5 cellular contexts compared by ENCODE assay signal in genomic region chr16:28421071-28421750, GRCh38. TPM values are rescaled to one million over a fixed set of nuclear protein-coding genes. Genes with fewer than 3 reads are reported as not detected.
"Had no signal": no experiment of that assay in that cellular context is flagged by ENCODE, and none has a peak within 500 bp of the region (broad histone marks: within the 10 kb centered on the region; RNA-seq: fewer than 3 reads in every experiment).

No MANE protein-coding gene starts in this region.

RNA-seq across cellular contexts. Expression of gene NPIPB7, which starts 50.9 kb away (rescaled TPM):
- total RNA-seq: HT-29, K562, M059J, Peyer's patch, SJCRH30 had no signal
